1 cellular context compared by ENCODE assay signal in genomic region chr15:89323825-89324224, GRCh38.
TF ChIP-seq lines count a peak whose summit lies in the region.

No MANE protein-coding gene starts in this region.

TF ChIP-seq in GM12878, 131 proteins besides CTCF, POLR2A, EP300 and RAD21 (continued from another document):
- no peak for TF ChIP-seq SKIL (IDR thresholded peaks at IDR 0.05; ENCODE audit: low read depth, poor library complexity, severe bottlenecking)
- TF ChIP-seq NRF1 (conservative IDR thresholded peaks at IDR 0.05; ENCODE audit: low read depth, low read length), result no peak
- TF ChIP-seq PAX8 (IDR thresholded peaks at IDR 0.05), result no peak
- no peak for TF ChIP-seq BHLHE40 (IDR thresholded peaks at IDR 0.05; ENCODE audit: borderline replicate concordance in 1 of 2, low read depth in 2 of 2, low read length in 1 of 2)
- TF ChIP-seq MTA3 (IDR thresholded peaks at IDR 0.05; ENCODE audit: borderline replicate concordance, low read length), result no peak
- TF ChIP-seq EZH2 (IDR thresholded peaks at IDR 0.05; ENCODE audit: borderline replicate concordance, control insufficient read depth, low read depth, low read length), result no peak
- no peak for TF ChIP-seq NKRF (conservative IDR thresholded peaks at IDR 0.05)
- TF ChIP-seq E2F4 (IDR thresholded peaks at IDR 0.05; ENCODE audit: low read depth, low read length), result no peak
- no peak for TF ChIP-seq IRF4 (IDR thresholded peaks at IDR 0.05; ENCODE audit: low read depth, low read length)
- no peak for TF ChIP-seq HDGF (IDR thresholded peaks at IDR 0.05)
- TF ChIP-seq RELA (IDR thresholded peaks at IDR 0.05; ENCODE audit: borderline replicate concordance, partially characterized antibody), result no peak
